Comparison of ENCODE assay signal across 1 cellular context in genomic region chr4:118352843-118353373, GRCh38.
TF ChIP-seq lines count a peak whose summit lies in the region.

Gene PRSS12, minus strand, starts transcription at chr4:118353003. Its CDS starts 283 bp downstream, at chr4:118352720.

TF ChIP-seq in WTC11, 78 proteins besides CTCF, POLR2A, EP300 and RAD21 (continued from another document and continues in another):
- TF ChIP-seq AFF4 (CRISPR knock-in tag; IDR thresholded peaks at IDR 0.05; ENCODE audit: borderline replicate concordance) (no peak), NFYB (CRISPR knock-in tag; conservative IDR thresholded peaks at IDR 0.05; ENCODE audit: low read depth) (no peak), TCF7 (CRISPR knock-in tag; IDR thresholded peaks at IDR 0.05; ENCODE audit: low read depth) (no peak), RELA (CRISPR knock-in tag; IDR thresholded peaks at IDR 0.05; ENCODE audit: borderline replicate concordance) (no peak), TEAD4 (CRISPR knock-in tag; IDR thresholded peaks at IDR 0.05) (no peak), HMGA2 (CRISPR knock-in tag; IDR thresholded peaks at IDR 0.05) (no peak), CREM (CRISPR knock-in tag; IDR thresholded peaks at IDR 0.05) (0 out of 2 replicates have a peak, but pooled peaks have one; percentile 44), SMAD3 (CRISPR knock-in tag; IDR thresholded peaks at IDR 0.05; ENCODE audit: borderline replicate concordance) (no peak), HMGXB4 (CRISPR knock-in tag; IDR thresholded peaks at IDR 0.05) (peak; percentile 89; the same call in 1 of the 2 replicates), E2F1 (CRISPR knock-in tag; IDR thresholded peaks at IDR 0.05) (no peak), NR2C2 (CRISPR knock-in tag; IDR thresholded peaks at IDR 0.05) (no peak), PRRX2 (CRISPR knock-in tag; IDR thresholded peaks at IDR 0.05) (no peak), ZNF416 (CRISPR knock-in tag; IDR thresholded peaks at IDR 0.05) (peak; percentile 56; the same call in 1 of the 2 replicates), NFE2L1 (CRISPR knock-in tag; IDR thresholded peaks at IDR 0.05) (no peak), FOXJ3 (CRISPR knock-in tag; IDR thresholded peaks at IDR 0.05; ENCODE audit: borderline replicate concordance) (no peak), ATF6 (CRISPR knock-in tag; IDR thresholded peaks at IDR 0.05) (no peak), IRF2 (CRISPR knock-in tag; IDR thresholded peaks at IDR 0.05; ENCODE audit: borderline replicate concordance, low read depth) (no peak), ZBTB43 (CRISPR knock-in tag; IDR thresholded peaks at IDR 0.05) (peak; percentile 60; the same call in 1 of the 2 replicates), ZNF532 (CRISPR knock-in tag; IDR thresholded peaks at IDR 0.05; ENCODE audit: borderline replicate concordance) (no peak), ZNF512 (CRISPR knock-in tag; IDR thresholded peaks at IDR 0.05; ENCODE audit: borderline replicate concordance) (no peak), ELF4 (CRISPR knock-in tag; IDR thresholded peaks at IDR 0.05; ENCODE audit: low read depth) (no peak), NFATC4 (CRISPR knock-in tag; IDR thresholded peaks at IDR 0.05) (no peak), ZBTB21 (CRISPR knock-in tag; IDR thresholded peaks at IDR 0.05; ENCODE audit: borderline replicate concordance) (no peak), USF1 (CRISPR knock-in tag; IDR thresholded peaks at IDR 0.05) (no peak), SP1 (CRISPR knock-in tag; conservative IDR thresholded peaks at IDR 0.05) (peak; percentile 61; the same call in 1 of the 2 replicates), ZNF423 (CRISPR knock-in tag; IDR thresholded peaks at IDR 0.05) (peak; percentile 90), JUN (CRISPR knock-in tag; IDR thresholded peaks at IDR 0.05) (no peak), FOXP1 (CRISPR knock-in tag; IDR thresholded peaks at IDR 0.05; ENCODE audit: borderline replicate concordance) (no peak), ESRRA (CRISPR knock-in tag; IDR thresholded peaks at IDR 0.05; ENCODE audit: borderline replicate concordance) (no peak), ZNF425 (CRISPR knock-in tag; conservative IDR thresholded peaks at IDR 0.05) (no peak), ZNF232 (CRISPR knock-in tag; IDR thresholded peaks at IDR 0.05) (0 out of 2 replicates have a peak, but pooled peaks have one; percentile 63), GTF2I (CRISPR knock-in tag; conservative IDR thresholded peaks at IDR 0.05) (no peak), AR (CRISPR knock-in tag; IDR thresholded peaks at IDR 0.05) (no peak), NR1H2 (CRISPR knock-in tag; IDR thresholded peaks at IDR 0.05) (no peak), ZNF121 (CRISPR knock-in tag; IDR thresholded peaks at IDR 0.05) (no peak), EMX1 (CRISPR knock-in tag; IDR thresholded peaks at IDR 0.05) (no peak), FOXK1 (CRISPR knock-in tag; IDR thresholded peaks at IDR 0.05) (peak; percentile 48; the same call in 1 of the 2 replicates)
